In genomic region chr5:138981606-138982005, GRCh38 we compare ENCODE assay signal across 11 cellular contexts.
DNase-seq lines count a peak whose midpoint lies in the region; ATAC-seq, FAIRE-seq and TF ChIP-seq lines count a peak whose summit lies in the region.
"Had no signal": no experiment of that assay in that cellular context is flagged by ENCODE, and none has a peak within 500 bp of the region (broad histone marks: within the 10 kb centered on the region; RNA-seq: fewer than 3 reads in every experiment).

No MANE protein-coding gene starts in this region.

- ATAC-seq in CD4-positive, alpha-beta T cell (ENCODE audit: poor library complexity), result peak; percentile 74
- no peak for ATAC-seq in GM19328 (IDR thresholded peaks at IDR 0.05; ENCODE audit: unreplicated experiment)
- no peak for ATAC-seq in HG03342 (IDR thresholded peaks at IDR 0.05; ENCODE audit: unreplicated experiment)
- ATAC-seq in GM18858 (IDR thresholded peaks at IDR 0.05; ENCODE audit: unreplicated experiment), result no peak

- no peak for FAIRE-seq in astrocyte (lab: Jason Lieb, UNC)
- FAIRE-seq: GM18507 had no signal

- H3K4me3 Mint-ChIP-seq in CD4-positive, alpha-beta T cell, result peak overlapping the region; percentile 12
- H3K4me3 Mint-ChIP-seq in astrocyte (ENCODE audit: unreplicated experiment), result no peak overlapping the region

- H3K27ac ChIP-seq in CD4-positive, alpha-beta T cell (ENCODE audit: low read depth, low read length), result no peak overlapping the region
- peak overlapping the region; percentile 2 for H3K27ac ChIP-seq in astrocyte (ENCODE audit: low read depth, low read length)
- peak overlapping the region; percentile 76 for H3K27ac ChIP-seq in osteoblast (ENCODE audit: low read depth, low read length)

- H3K4me2 ChIP-seq in Loucy (ENCODE audit: low read depth, low read length, poor library complexity, severe bottlenecking), result peak overlapping the region; percentile 83
- peak overlapping the region; percentile 45 for H3K4me2 ChIP-seq in astrocyte (ENCODE audit: low read length)
- peak overlapping the region; percentile 49 for H3K4me2 ChIP-seq in osteoblast (ENCODE audit: insufficient read depth, low read length)

- H4K20me1 ChIP-seq in Loucy (ENCODE audit: insufficient read depth, low read length, poor library complexity, severe bottlenecking) (no peaks in the 10 kb centered on the region), astrocyte (ENCODE audit: insufficient read depth, low read length) (no peaks in the 10 kb centered on the region), osteoblast (ENCODE audit: insufficient read depth, low read length) (peaks cover 14% of the 10 kb centered on the region)

- H3K9ac ChIP-seq in Loucy (ENCODE audit: low read depth, low read length, poor library complexity, severe bottlenecking), result peak overlapping the region; percentile 78
- no peak overlapping the region for H3K9ac ChIP-seq in astrocyte (ENCODE audit: low read length)

- H2AFZ ChIP-seq in Loucy (ENCODE audit: low read length) (no peak overlapping the region), astrocyte (ENCODE audit: low read depth, low read length) (no peak overlapping the region), osteoblast (ENCODE audit: low read length) (no peak overlapping the region)

- no peaks in the 10 kb centered on the region for H3K9me3 Mint-ChIP-seq in CD4-positive, alpha-beta T cell
- H3K9me3 Mint-ChIP-seq in astrocyte (ENCODE audit: unreplicated experiment), result peaks cover 2% of the 10 kb centered on the region

- H3K36me3 ChIP-seq in Loucy (ENCODE audit: insufficient read depth, low read length) (no peaks in the 10 kb centered on the region), astrocyte (ENCODE audit: insufficient read depth, low read length) (no peaks in the 10 kb centered on the region), osteoblast (ENCODE audit: insufficient read depth, low read length) (no peaks in the 10 kb centered on the region)

- H3K9me3 ChIP-seq in CD4-positive, alpha-beta T cell (ENCODE audit: control insufficient read depth, low read length), result no peaks in the 10 kb centered on the region
- no peaks in the 10 kb centered on the region for H3K9me3 ChIP-seq in Loucy (ENCODE audit: insufficient read depth, low read depth, low read length)
- no peaks in the 10 kb centered on the region for H3K9me3 ChIP-seq in astrocyte (ENCODE audit: insufficient read depth, low read depth, low read length)
- H3K9me3 ChIP-seq in osteoblast (ENCODE audit: low read depth, low read length), result no peaks in the 10 kb centered on the region

- no peaks in the 10 kb centered on the region for H3K27me3 ChIP-seq in CD4-positive, alpha-beta T cell (ENCODE audit: control insufficient read depth, insufficient read depth, low read length)
- H3K27me3 ChIP-seq in Loucy (ENCODE audit: insufficient read depth, low read length, poor library complexity, severe bottlenecking) (no peaks in the 10 kb centered on the region), astrocyte (ENCODE audit: insufficient read depth, low read length) (no peaks in the 10 kb centered on the region), osteoblast (ENCODE audit: insufficient read depth, low read length) (no peaks in the 10 kb centered on the region)

- no peak for TF ChIP-seq CTCF in CD4-positive, alpha-beta T cell (IDR thresholded peaks at IDR 0.05)
- TF ChIP-seq CTCF in Loucy (conservative IDR thresholded peaks at IDR 0.05; ENCODE audit: low read length), result no peak
- no peak for TF ChIP-seq CTCF in astrocyte (IDR thresholded peaks at IDR 0.05; ENCODE audit: insufficient read depth, low read depth, low read length)
- no peak for TF ChIP-seq CTCF in osteoblast (IDR thresholded peaks at IDR 0.05; ENCODE audit: extremely low read depth, low read depth, low read length)

- H3K27ac Mint-ChIP-seq in CD4-positive, alpha-beta T cell, result no peak overlapping the region
- no peak overlapping the region for H3K27ac Mint-ChIP-seq in astrocyte (ENCODE audit: unreplicated experiment)

- intact Hi-C loops in CD4-positive, alpha-beta T cell (cut with DNase I, micrococcal nuclease), result no loop called here

- H3K27me3 Mint-ChIP-seq in CD4-positive, alpha-beta T cell, result no peaks in the 10 kb centered on the region
- no peaks in the 10 kb centered on the region for H3K27me3 Mint-ChIP-seq in astrocyte (ENCODE audit: low read depth, unreplicated experiment)

- H3K4me1 ChIP-seq in Loucy (ENCODE audit: insufficient read depth, low read length, poor library complexity, severe bottlenecking) (peaks cover 80% of the 10 kb centered on the region), astrocyte (ENCODE audit: insufficient read depth, low read length) (peaks cover 38% of the 10 kb centered on the region), osteoblast (ENCODE audit: insufficient read depth, low read length) (peaks cover 42% of the 10 kb centered on the region)

- peak overlapping the region; percentile 21 for H3K4me3 ChIP-seq in Loucy (ENCODE audit: low read length, poor library complexity, severe bottlenecking)
- no peak overlapping the region for H3K4me3 ChIP-seq in astrocyte (ENCODE audit: insufficient read depth, low read depth, low read length)
- H3K4me3 ChIP-seq in osteoblast (ENCODE audit: insufficient read depth, low read length), result no peak overlapping the region

- CTCF ChIA-PET in CD4-positive, alpha-beta T cell (lab: Charles Lee), result no interaction called here

- no peaks in the 10 kb centered on the region for H3K9me2 ChIP-seq in Loucy (replicated peaks; ENCODE audit: low read depth, low read length)

- peaks cover 39% of the 10 kb centered on the region for H3K4me1 Mint-ChIP-seq in CD4-positive, alpha-beta T cell (ENCODE audit: low read depth)
- peaks cover 67% of the 10 kb centered on the region for H3K4me1 Mint-ChIP-seq in astrocyte (ENCODE audit: low read depth, unreplicated experiment)

- no peak for DNase-seq in CD4-positive, alpha-beta T cell
- peak; percentile 49 for DNase-seq in astrocyte (ENCODE audit: low read depth)
- DNase-seq in osteoblast (ENCODE audit: insufficient read length, low spot score, missing footprints), result peak; percentile 90
- DNase-seq in foreskin melanocyte, result no peak
- DNase-seq: NCI-H2171 treated with DMSO at 0.1 percent for 48 hours, SHP77 had no signal

- peaks cover 11% of the 10 kb centered on the region for H3F3A ChIP-seq in Loucy (ENCODE audit: low read depth)

- POLR2A ChIA-PET in CD4-positive, alpha-beta T cell (lab: Charles Lee), result no interaction called here

- H3K79me2 ChIP-seq in Loucy (ENCODE audit: insufficient read depth, low read length) (no peaks in the 10 kb centered on the region), astrocyte (ENCODE audit: insufficient read depth, low read length) (no peaks in the 10 kb centered on the region), osteoblast (ENCODE audit: insufficient read depth, low read length) (no peaks in the 10 kb centered on the region)

- no peaks in the 10 kb centered on the region for H3K36me3 Mint-ChIP-seq in CD4-positive, alpha-beta T cell (ENCODE audit: low read depth)
- H3K36me3 Mint-ChIP-seq in astrocyte (ENCODE audit: low read depth, unreplicated experiment), result peaks cover 12% of the 10 kb centered on the region

Comparison
In these comparisons a context has a peak if more than half of its experiments do, and no peak if none do; other contexts are left out.
1. DNase-seq: peak in astrocyte (single experiment) and osteoblast (single experiment); none in CD4-positive, alpha-beta T cell (0 of 10) and foreskin melanocyte (single experiment).
2. Peak in every context shown above with its lines, with median percentiles within 50 percentile points of each other: H3K4me2 ChIP-seq.